In genomic region chr3:119019767-119020518, GRCh38 we compare ENCODE assay signal across 29 cellular contexts. TPM values are rescaled to one million over a fixed set of nuclear protein-coding genes. Genes with fewer than 3 reads are reported as not detected.
DNase-seq lines count a peak whose midpoint lies in the region; ATAC-seq, FAIRE-seq and TF ChIP-seq lines count a peak whose summit lies in the region.
"Had no signal": no experiment of that assay in that cellular context is flagged by ENCODE, and none has a peak within 500 bp of the region (broad histone marks: within the 10 kb centered on the region; RNA-seq: fewer than 3 reads in every experiment).

No MANE protein-coding gene starts in this region.

- no peaks in the 10 kb centered on the region for H3K9me3 ChIP-seq in HEK293 (ENCODE audit: control insufficient read depth, insufficient read depth, low read depth, low read length)
- H3K9me3 ChIP-seq: colonic mucosa, left ventricle myocardium inferior, SK-N-SH, spleen, tibial artery had no signal

- no peak overlapping the region for H3K18ac ChIP-seq in mesendoderm (ENCODE audit: low read length)

- H4K8ac ChIP-seq in mesendoderm (ENCODE audit: low read depth, low read length): no peak overlapping the region

- H3K27me3 Mint-ChIP-seq in activated T-helper 17 cell treated with anti-CD3 and anti-CD28 coated beads, Interleukin-2, amount 50 U/mL, for 72 hours: no peaks in the 10 kb centered on the region
- H3K27me3 Mint-ChIP-seq in MCF 10A (ENCODE audit: insufficient read depth, unreplicated experiment): peaks cover 53% of the 10 kb centered on the region

- peak; percentile 63 for DNase-seq in DMS 273 (lab: John Stamatoyannopoulos, UW; ENCODE audit: unreplicated experiment)
- peak; percentile 4 for DNase-seq in mesendoderm
- DNase-seq in H4 (ENCODE audit: low spot score): no peak
- no peak for DNase-seq in MCF 10A (ENCODE audit: unreplicated experiment)
- no peak for DNase-seq in GM12892 (ENCODE audit: insufficient read length)
- DNase-seq: activated CD4-positive, alpha-beta T cell treated with anti-CD3 and anti-CD28 coated beads, Interleukin-2, amount 50 U/mL, for 1 hour; activated CD8-positive, alpha-beta memory T cell treated with anti-CD3 and anti-CD28 coated beads, Interleukin-2, amount 50 U/mL, for 48 hours; brain microvascular endothelial cell; Calu3; colonic mucosa; effector memory CD8-positive, alpha-beta T cell; HCEC 1CT; left ventricle myocardium inferior; naive thymus-derived CD8-positive, alpha-beta T cell; NCI-H1105; NCI-H1930; NCI-H510A treated with DMSO at 0.1 percent for 48 hours; RPMI8226; spleen; stimulated activated CD4-positive, alpha-beta T cell treated with anti-CD3 and anti-CD28 coated beads, Interleukin-2, amount 100 ng/mL, for 48 hours; stimulated activated naive CD4-positive, alpha-beta T cell treated with Interleukin-2 at 50 U/mL for 16 hours; tibial artery had no signal

- no peaks in the 10 kb centered on the region for H3K27me3 ChIP-seq in mesendoderm (ENCODE audit: insufficient read depth, low read length, poor library complexity)
- H3K27me3 ChIP-seq: brain microvascular endothelial cell, colonic mucosa, tibial artery had no signal

- no peak overlapping the region for H3K4me3 Mint-ChIP-seq in activated T-helper 17 cell treated with anti-CD3 and anti-CD28 coated beads, Interleukin-2, amount 50 U/mL, for 72 hours
- no peak overlapping the region for H3K4me3 Mint-ChIP-seq in MCF 10A (ENCODE audit: unreplicated experiment)
- H3K4me3 Mint-ChIP-seq: effector memory CD8-positive, alpha-beta T cell had no signal

- H4K5ac ChIP-seq in mesendoderm (ENCODE audit: low read length): no peak overlapping the region

- no peak overlapping the region for H3K56ac ChIP-seq in mesendoderm (ENCODE audit: low read length)

- no peak for TF ChIP-seq POLR2A in GM12892 (IDR thresholded peaks at IDR 0.05; ENCODE audit: low read depth, low read length)

- H3K79me2 ChIP-seq in mesendoderm (ENCODE audit: control insufficient read depth, insufficient read depth, low read length): no peaks in the 10 kb centered on the region

- no peak overlapping the region for H3K4me2 ChIP-seq in mesendoderm (ENCODE audit: low read length)
- H3K4me2 ChIP-seq: SK-N-SH had no signal

- H3K36me3 Mint-ChIP-seq in activated T-helper 17 cell treated with anti-CD3 and anti-CD28 coated beads, Interleukin-2, amount 50 U/mL, for 72 hours (ENCODE audit: low read depth): no peaks in the 10 kb centered on the region
- H3K36me3 Mint-ChIP-seq in MCF 10A (ENCODE audit: insufficient read depth, unreplicated experiment): no peaks in the 10 kb centered on the region

- H2AK5ac ChIP-seq in mesendoderm (ENCODE audit: low read length): no peak overlapping the region

- BruUV-seq in MCF 10A (replicated peaks; lab: Mats Ljungman, UMichigan): no TSS peak

- no peaks in the 10 kb centered on the region for H3K4me1 Mint-ChIP-seq in activated T-helper 17 cell treated with anti-CD3 and anti-CD28 coated beads, Interleukin-2, amount 50 U/mL, for 72 hours
- H3K4me1 Mint-ChIP-seq in MCF 10A (ENCODE audit: insufficient read depth, unreplicated experiment): peaks cover 6% of the 10 kb centered on the region

- ATAC-seq in activated T-helper 17 cell treated with anti-CD3 and anti-CD28 coated beads, Interleukin-2, amount 50 U/mL, for 72 hours (replicated peaks): peak; percentile 42
- no peak for ATAC-seq in GM18861 (IDR thresholded peaks at IDR 0.05; ENCODE audit: unreplicated experiment)
- ATAC-seq: effector memory CD8-positive, alpha-beta T cell; esophagus mucosa had no signal

- H3K27ac ChIP-seq in HEK293 (ENCODE audit: extremely low read depth, low read depth, low read length) (no peak overlapping the region), mesendoderm (ENCODE audit: low read depth, low read length) (no peak overlapping the region)
- H3K27ac ChIP-seq: brain microvascular endothelial cell, C4-2B, colonic mucosa, left ventricle myocardium inferior, spleen, tibial artery had no signal

- H3K4ac ChIP-seq in mesendoderm (ENCODE audit: low read depth, low read length): no peak overlapping the region

- H3K27ac Mint-ChIP-seq in activated T-helper 17 cell treated with anti-CD3 and anti-CD28 coated beads, Interleukin-2, amount 50 U/mL, for 72 hours: no peak overlapping the region
- H3K27ac Mint-ChIP-seq in MCF 10A (ENCODE audit: low read depth, unreplicated experiment): no peak overlapping the region
- H3K27ac Mint-ChIP-seq: effector memory CD8-positive, alpha-beta T cell had no signal

- no peak overlapping the region for H2BK15ac ChIP-seq in mesendoderm (replicated peaks; ENCODE audit: low read depth)

- no peak for FAIRE-seq in GM12892 (lab: Jason Lieb, UNC)
- FAIRE-seq: frontal cortex had no signal

- no peak overlapping the region for H3K9ac ChIP-seq in mesendoderm (ENCODE audit: low read length)
- H3K9ac ChIP-seq: SK-N-SH had no signal

- POLR2A ChIA-PET in HEK293 (lab: Yijun Ruan, JAX) (no interaction called here), MCF 10A (lab: Yijun Ruan, JAX) (no interaction called here)

- H3K4me1 ChIP-seq in HEK293 (ENCODE audit: control insufficient read depth, insufficient read depth, low read length) (no peaks in the 10 kb centered on the region), mesendoderm (ENCODE audit: control insufficient read depth, low read depth, low read length) (no peaks in the 10 kb centered on the region)
- H3K4me1 ChIP-seq: colonic mucosa, left ventricle myocardium inferior, spleen, tibial artery had no signal

- WGBS in mesendoderm (ENCODE audit: extremely low coverage, insufficient coverage, low lambda C conversion rate): no CpG with 5 or more reads among the region's 4 CpGs

- H2BK120ac ChIP-seq in mesendoderm (ENCODE audit: low read depth, low read length): no peak overlapping the region

- intact Hi-C loops in MCF 10A (cut with micrococcal nuclease): loop anchor here (10.0 kb wide), 1 partner anchor 585 kb away; no protein-coding TSS in a partner anchor

- CTCF ChIA-PET in HEK293 (lab: Yijun Ruan, JAX) (no interaction called here), MCF 10A (lab: Yijun Ruan, JAX) (interaction anchor here (0.6 to 1.4 kb wide), 2 partner anchors 78 to 135 kb away, joined by 4 to 5 read pairs; no protein-coding TSS in a partner anchor)

- H3K79me1 ChIP-seq in mesendoderm (ENCODE audit: low read length): no peaks in the 10 kb centered on the region

- H3K36me3 ChIP-seq in HEK293 (ENCODE audit: control insufficient read depth in 2 of 2, insufficient read depth in 1 of 2, low read length in 2 of 2) (no peaks in the 10 kb centered on the region), mesendoderm (ENCODE audit: control insufficient read depth, insufficient read depth, low read length) (no peaks in the 10 kb centered on the region)
- H3K36me3 ChIP-seq: brain microvascular endothelial cell, colonic mucosa, left ventricle myocardium inferior, spleen, tibial artery had no signal

- no peak overlapping the region for H3K23ac ChIP-seq in mesendoderm (ENCODE audit: low read length)

- H3K4me3 ChIP-seq in HEK293 (ENCODE audit: low read depth, low read length) (no peak overlapping the region), mesendoderm (ENCODE audit: low read length) (no peak overlapping the region)
- H3K4me3 ChIP-seq: colonic mucosa, left ventricle myocardium inferior, spleen, tibial artery had no signal

- no peaks in the 10 kb centered on the region for H3K9me3 Mint-ChIP-seq in activated T-helper 17 cell treated with anti-CD3 and anti-CD28 coated beads, Interleukin-2, amount 50 U/mL, for 72 hours
- H3K9me3 Mint-ChIP-seq in MCF 10A (ENCODE audit: unreplicated experiment): no peaks in the 10 kb centered on the region
- H3K9me3 Mint-ChIP-seq: effector memory CD8-positive, alpha-beta T cell; naive thymus-derived CD8-positive, alpha-beta T cell had no signal

- no peak overlapping the region for H2BK5ac ChIP-seq in mesendoderm (ENCODE audit: low read length)

- TF ChIP-seq CTCF in HEK293 (tag by site-specific recombination; IDR thresholded peaks at IDR 0.05) (no peak), MCF 10A (IDR thresholded peaks at IDR 0.05; ENCODE audit: unreplicated experiment) (no peak)

TF ChIP-seq in HEK293, 187 proteins besides CTCF, POLR2A, EP300 and RAD21:
- no peak for TF ChIP-seq ZNF157 (tag by site-specific recombination; IDR thresholded peaks at IDR 0.05)
- no peak for TF ChIP-seq ZNF16 (tag by site-specific recombination; IDR thresholded peaks at IDR 0.05; ENCODE audit: low read depth)
- TF ChIP-seq ZNF549 (tag by site-specific recombination; IDR thresholded peaks at IDR 0.05): no peak
- TF ChIP-seq FEZF1 (tag by site-specific recombination; IDR thresholded peaks at IDR 0.05): peak; percentile 59

RNA-seq across cellular contexts. Expression of gene IGSF11, which starts 14.7 kb away (rescaled TPM):
- total RNA-seq in activated T-helper 17 cell treated with anti-CD3 and anti-CD28 coated beads, Interleukin-2, amount 50 U/mL, for 72 hours: under 1 TPM; 0.24 to 0.52 TPM
- 0.22 TPM for polyA plus RNA-seq in mesendoderm (2013, experiment 1 of 2)
- 0.24 TPM for polyA plus RNA-seq in mesendoderm (2013, experiment 2 of 2)
- 0.18 and 0.45 TPM in 2 replicates for total RNA-seq in H4 (2014; rRNA removed; shearing (Covaris generic))
- total RNA-seq in MCF 10A (2022): not detected in 2 replicates
- polyA plus RNA-seq in GM12892 (2012; ENCODE audit: missing spikeins): not detected

Comparison
In these comparisons a context has a peak if more than half of its experiments do, and no peak if none do; other contexts are left out.
1. DNase-seq: peak in DMS 273 (single experiment) and mesendoderm (single experiment); none in H4 (single experiment), MCF 10A (single experiment) and GM12892 (single experiment).